20 cellular contexts compared by ENCODE assay signal in the genomic region with DNA sequence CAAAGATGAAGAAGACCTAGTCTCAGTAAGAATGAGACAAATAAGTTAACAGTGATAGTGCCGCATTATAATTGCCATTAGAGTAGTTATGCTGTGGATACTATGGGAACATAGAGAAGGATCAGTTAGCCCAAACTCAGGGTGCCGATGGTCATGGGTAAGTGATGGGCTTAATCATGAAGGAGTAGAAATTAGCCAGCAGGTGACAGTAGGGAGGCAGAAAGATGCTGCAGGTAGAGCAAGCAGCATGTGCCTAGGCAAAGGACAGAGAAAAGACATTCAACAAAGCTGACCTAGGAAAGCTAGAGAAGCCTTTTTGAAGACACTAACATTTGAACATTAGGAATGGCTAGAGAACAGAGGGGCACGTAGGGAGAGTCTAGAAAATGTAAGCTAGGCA. TPM values are rescaled to one million over a fixed set of nuclear protein-coding genes. Genes with fewer than 3 reads are reported as not detected.
DNase-seq lines count a peak whose midpoint lies in the region; ATAC-seq, FAIRE-seq and TF ChIP-seq lines count a peak whose summit lies in the region.
"Had no signal": no experiment of that assay in that cellular context is flagged by ENCODE, and none has a peak within 500 bp of the region (broad histone marks: within the 10 kb centered on the region; RNA-seq: fewer than 3 reads in every experiment).

No MANE protein-coding gene starts in this region.

- DNase-seq in HepG2 (ENCODE audit: low spot score): no peak
- no peak for DNase-seq in right lobe of liver
- peak; percentile 60 for DNase-seq in NCI-H69 (lab: John Stamatoyannopoulos, UW)
- no peak for DNase-seq in foreskin fibroblast
- no peak for DNase-seq in NCI-H2227 (lab: John Stamatoyannopoulos, UW; ENCODE audit: unreplicated experiment)
- no peak for DNase-seq in pons (ENCODE audit: low spot score)
- no peak for DNase-seq in stimulated activated naive CD4-positive, alpha-beta T cell treated with Interleukin-2 at 50 U/mL for 16 hours (lab: John Stamatoyannopoulos, UW)
- DNase-seq in testis: no peak
- DNase-seq: activated CD4-positive, alpha-beta T cell treated with anti-CD3 and anti-CD28 coated beads for 48 hours; activated effector memory CD4-positive, alpha-beta T cell treated with Interleukin-2 at 50 U/mL for 16 hours; CD4-positive, CD25-positive, alpha-beta regulatory T cell; cortex of kidney; foreskin melanocyte; left ventricle myocardium superior; mucosa of descending colon; NCI-H1694; NCI-H226; stimulated activated CD4-positive, alpha-beta T cell treated with anti-CD3 and anti-CD28 coated beads, Interleukin-4, amount 100 ng/mL, for 24 hours had no signal

- in situ Hi-C loops in HepG2 (cut with HindIII; ENCODE audit: extremely low pct_ligation_motif_present, low pct_unique_long_range_greater_than_20kb): no loop called here

- H3K27me3 ChIP-seq in HepG2 (ENCODE audit: control insufficient read depth in 1 of 2, insufficient read depth in 2 of 2, low read length in 2 of 2): no peaks in the 10 kb centered on the region
- no peaks in the 10 kb centered on the region for H3K27me3 ChIP-seq in right lobe of liver
- no peaks in the 10 kb centered on the region for H3K27me3 ChIP-seq in testis

- no peaks in the 10 kb centered on the region for H3K36me3 ChIP-seq in HepG2 (replicated peaks in 1 of 2; ENCODE audit: control insufficient read depth in 1 of 2, insufficient read depth in 2 of 2, low read length in 2 of 2)
- H3K36me3 ChIP-seq in right lobe of liver: no peaks in the 10 kb centered on the region
- H3K36me3 ChIP-seq in testis (ENCODE audit: low read depth, missing control alignments): no peaks in the 10 kb centered on the region

- peak; percentile 42; the same call in 1 of the 3 replicates for ATAC-seq in HepG2
- ATAC-seq in right lobe of liver: no peak
- ATAC-seq: left ventricle myocardium superior, mucosa of descending colon had no signal

- TF ChIP-seq RAD21 in HepG2 (CRISPR knock-in tag; IDR thresholded peaks at IDR 0.05): no peak

- TF ChIP-seq CTCF in HepG2 (CRISPR knock-in tag; IDR thresholded peaks at IDR 0.05) (0 out of 2 replicates have a peak, but pooled peaks have one; percentile 20), right lobe of liver (IDR thresholded peaks at IDR 0.05) (no peak), foreskin fibroblast (IDR thresholded peaks at IDR 0.05; ENCODE audit: low read depth, low read length) (peak; percentile 13), testis (IDR thresholded peaks at IDR 0.05) (no peak)

- H3K4me3 ChIP-seq in HepG2 (replicated peaks in 1 of 3; ENCODE audit: insufficient read depth in 1 of 3, low read depth in 2 of 3, low read length in 3 of 3) (no peak overlapping the region), right lobe of liver (no peak overlapping the region), foreskin fibroblast (ENCODE audit: low read depth in 1 of 2, low read length in 2 of 2) (no peak overlapping the region), testis (no peak overlapping the region)
- H3K4me3 ChIP-seq: mucosa of descending colon had no signal

- no peaks in the 10 kb centered on the region for H3K79me2 ChIP-seq in HepG2 (ENCODE audit: insufficient read depth, low read length)

- H3K4me1 ChIP-seq in HepG2 (ENCODE audit: insufficient read depth, low read length) (no peaks in the 10 kb centered on the region), right lobe of liver (no peaks in the 10 kb centered on the region), testis (no peaks in the 10 kb centered on the region)

- no peak overlapping the region for H3K9ac ChIP-seq in HepG2 (ENCODE audit: insufficient read depth, low read depth, low read length)

- no peaks in the 10 kb centered on the region for H4K20me1 ChIP-seq in HepG2 (ENCODE audit: insufficient read depth, low read length)

- FAIRE-seq in HepG2 (lab: Jason Lieb, UNC): no peak

- CTCF ChIA-PET in HepG2 (lab: Yijun Ruan, JAX; ENCODE audit: low intra/inter-chr PET ratio, low total read pairs): interaction anchor here (2.1 kb wide), 1 partner anchor 1214 kb away, joined by 6 read pairs; no protein-coding TSS in a partner anchor

- WGBS in HepG2 (ENCODE audit: low lambda C conversion rate): 15% methylated on average over 3 of the region's 3 CpGs
- WGBS in right lobe of liver (ENCODE audit: insufficient coverage, low coverage, low lambda C conversion rate, missing lambda C conversion rate): 75% methylated on average over 3 of the region's 3 CpGs
- 90 to 95% methylated on average over 3 of the region's 3 CpGs for WGBS in testis, 2 donors

- no peak overlapping the region for H3K4me2 ChIP-seq in HepG2 (ENCODE audit: low read depth, low read length)

- intact Hi-C loops in HepG2 (cut with micrococcal nuclease; ENCODE audit: unreplicated experiment): no loop called here
- intact Hi-C loops in right lobe of liver (cut with DNase I): no loop called here
- intact Hi-C loops in testis (cut with DNase I; ENCODE audit: low total_unique reads): no loop called here

- TF ChIP-seq EP300 in HepG2 (IDR thresholded peaks at IDR 0.05; ENCODE audit: low read depth in 2 of 2, low read length in 2 of 2): no peak
- no peak for TF ChIP-seq EP300 in HepG2 (CRISPR knock-in tag; IDR thresholded peaks at IDR 0.05; ENCODE audit: borderline replicate concordance)

- no peak overlapping the region for H3K27ac ChIP-seq in HepG2 (ENCODE audit: extremely low read length, insufficient read depth, low read length)
- H3K27ac ChIP-seq in right lobe of liver: no peak overlapping the region
- no peak overlapping the region for H3K27ac ChIP-seq in testis

- POLR2A ChIA-PET in HepG2 (lab: Yijun Ruan, JAX): no interaction called here

- no peak overlapping the region for H2AFZ ChIP-seq in HepG2 (ENCODE audit: low read length)

- H3K9me3 ChIP-seq in HepG2 (ENCODE audit: low read length): no peaks in the 10 kb centered on the region
- H3K9me3 ChIP-seq in right lobe of liver: no peaks in the 10 kb centered on the region
- no peaks in the 10 kb centered on the region for H3K9me3 ChIP-seq in testis
- H3K9me3 ChIP-seq: mucosa of descending colon had no signal

- TF ChIP-seq POLR2A in HepG2 (IDR thresholded peaks at IDR 0.05; ENCODE audit: insufficient read depth in 1 of 2, low read depth in 2 of 2, low read length in 2 of 2) (no peak), right lobe of liver (IDR thresholded peaks at IDR 0.05) (no peak), testis (IDR thresholded peaks at IDR 0.05) (no peak)

- BruUV-seq in HepG2 (replicated peaks; lab: Mats Ljungman, UMichigan): no TSS peak

TF ChIP-seq in HepG2, 621 proteins besides CTCF, POLR2A, EP300 and RAD21 (continues in another document):
- TF ChIP-seq, protein P1, sequence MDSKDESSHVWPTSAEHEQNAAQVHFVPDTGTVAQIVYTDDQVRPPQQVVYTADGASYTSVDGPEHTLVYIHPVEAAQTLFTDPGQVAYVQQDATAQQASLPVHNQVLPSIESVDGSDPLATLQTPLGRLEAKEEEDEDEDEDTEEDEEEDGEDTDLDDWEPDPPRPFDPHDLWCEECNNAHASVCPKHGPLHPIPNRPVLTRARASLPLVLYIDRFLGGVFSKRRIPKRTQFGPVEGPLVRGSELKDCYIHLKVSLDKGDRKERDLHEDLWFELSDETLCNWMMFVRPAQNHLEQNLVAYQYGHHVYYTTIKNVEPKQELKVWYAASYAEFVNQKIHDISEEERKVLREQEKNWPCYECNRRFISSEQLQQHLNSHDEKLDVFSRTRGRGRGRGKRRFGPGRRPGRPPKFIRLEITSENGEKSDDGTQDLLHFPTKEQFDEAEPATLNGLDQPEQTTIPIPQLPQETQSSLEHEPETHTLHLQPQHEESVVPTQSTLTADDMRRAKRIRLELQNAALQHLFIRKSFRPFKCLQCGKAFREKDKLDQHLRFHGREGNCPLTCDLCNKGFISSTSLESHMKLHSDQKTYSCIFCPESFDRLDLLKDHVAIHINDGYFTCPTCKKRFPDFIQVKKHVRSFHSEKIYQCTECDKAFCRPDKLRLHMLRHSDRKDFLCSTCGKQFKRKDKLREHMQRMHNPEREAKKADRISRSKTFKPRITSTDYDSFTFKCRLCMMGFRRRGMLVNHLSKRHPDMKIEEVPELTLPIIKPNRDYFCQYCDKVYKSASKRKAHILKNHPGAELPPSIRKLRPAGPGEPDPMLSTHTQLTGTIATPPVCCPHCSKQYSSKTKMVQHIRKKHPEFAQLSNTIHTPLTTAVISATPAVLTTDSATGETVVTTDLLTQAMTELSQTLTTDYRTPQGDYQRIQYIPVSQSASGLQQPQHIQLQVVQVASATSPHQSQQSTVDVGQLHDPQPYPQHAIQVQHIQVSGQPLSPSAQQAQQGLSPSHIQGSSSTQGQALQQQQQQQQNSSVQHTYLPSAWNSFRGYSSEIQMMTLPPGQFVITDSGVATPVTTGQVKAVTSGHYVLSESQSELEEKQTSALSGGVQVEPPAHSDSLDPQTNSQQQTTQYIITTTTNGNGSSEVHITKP (CRISPR knock-in tag; IDR thresholded peaks at IDR 0.05; ENCODE audit: low read depth): no peak
- TF ChIP-seq NCOA5 (CRISPR knock-in tag; IDR thresholded peaks at IDR 0.05) (no peak), NFYC (CRISPR knock-in tag; IDR thresholded peaks at IDR 0.05) (no peak), CENPX (CRISPR knock-in tag; IDR thresholded peaks at IDR 0.05) (no peak)

RNA-seq across cellular contexts. Expression of a gene that starts 30.6 kb away (rescaled TPM):
- total RNA-seq in HepG2 (2016; rRNA removed; fragmentation: Illumina TruSeq; extraction: Trizol): not detected in 2 replicates
- not detected in 2 replicates for total RNA-seq in HepG2 (2016; cell fraction: cytosol; rRNA removed; fragmentation: Illumina TruSeq; extraction: Trizol; ENCODE audit: low read depth)
- not detected in 2 replicates for total RNA-seq in HepG2 (2016; cell fraction: insoluble cytoplasmic fraction; rRNA removed; fragmentation: Illumina TruSeq; extraction: Trizol)
- not detected in 2 replicates for total RNA-seq in HepG2 (2016; cell fraction: membrane; rRNA removed; fragmentation: Illumina TruSeq; extraction: Trizol)
- total RNA-seq in HepG2 (2016; cell fraction: nucleus; rRNA removed; fragmentation: Illumina TruSeq; extraction: Trizol): not detected in 2 replicates
- not detected in 2 replicates for polyA plus RNA-seq in HepG2 (2011; rRNA removed)
- polyA plus RNA-seq in HepG2 (2011; cell fraction: cytosol; rRNA removed): not detected in 2 replicates
- polyA plus RNA-seq in HepG2 (2011; cell fraction: nucleus; rRNA removed): not detected in 2 replicates
- not detected in 2 replicates for polyA plus RNA-seq in HepG2 (2012)
- polyA plus RNA-seq in HepG2 (2016; cell fraction: cytosol; fragmentation: Illumina TruSeq; extraction: Trizol; ENCODE audit: low read depth): not detected in 2 replicates
- polyA plus RNA-seq in HepG2 (2016; cell fraction: insoluble cytoplasmic fraction; fragmentation: Illumina TruSeq; extraction: Trizol; ENCODE audit: low read depth): not detected in 2 replicates
- polyA plus RNA-seq in HepG2 (2016; cell fraction: membrane; fragmentation: Illumina TruSeq; extraction: Trizol; ENCODE audit: low read depth): not detected in 2 replicates
- polyA plus RNA-seq in HepG2 (2016; cell fraction: nucleus; fragmentation: Illumina TruSeq; extraction: Trizol; ENCODE audit: insufficient read depth, low read depth): not detected in 2 replicates
- polyA minus RNA-seq in HepG2 (2011; rRNA and poly(A)+ RNA removed; ENCODE audit: low replicate concordance): not detected in 2 replicates
- polyA minus RNA-seq in HepG2 (2011; cell fraction: cytosol; rRNA and poly(A)+ RNA removed): not detected in 2 replicates
- not detected in 2 replicates for polyA minus RNA-seq in HepG2 (2011; cell fraction: nucleus; rRNA and poly(A)+ RNA removed)
- total RNA-seq in right lobe of liver: under 1 TPM in 5 of 6 experiments, not detected in 1; 0.12 to 0.81 (median 0.22) TPM
- total RNA-seq in testis: 1 to 10 TPM; 1.4 to 3.7 TPM
- polyA plus RNA-seq in testis (ENCODE audit: insufficient read depth, low read depth, low replicate concordance): 3.8 TPM
- total RNA-seq: CD4-positive, CD25-positive, alpha-beta regulatory T cell; neural crest cell; pulmonary artery endothelial cell had no signal
- polyA plus RNA-seq: CD4-positive, CD25-positive, alpha-beta regulatory T cell had no signal

Comparison
In these comparisons a context has a peak if more than half of its experiments do, and no peak if none do; other contexts are left out.
1. CTCF ChIP-seq: peak in HepG2 (single experiment) and foreskin fibroblast (single experiment); none in right lobe of liver (0 of 4) and testis (0 of 3).